ENCODE assay signal across 32 cellular contexts in genomic region chr1:152673016-152673415, GRCh38. TPM values are rescaled to one million over a fixed set of nuclear protein-coding genes. Genes with fewer than 3 reads are reported as not detected.
"Had no signal": no experiment of that assay in that cellular context is flagged by ENCODE, and none has a peak within 500 bp of the region (broad histone marks: within the 10 kb centered on the region; RNA-seq: fewer than 3 reads in every experiment).

No MANE protein-coding gene starts in this region.

- H3K27me3 ChIP-seq: ascending aorta, body of pancreas, cardiac muscle cell, SJCRH30 had no signal

- H3K4me1 ChIP-seq: ascending aorta, body of pancreas, SJCRH30 had no signal

- H3K27ac Mint-ChIP-seq: activated B cell treated with CpG ODN at 0.5 μM for 24 hours; activated CD4-positive, alpha-beta T cell treated with anti-CD3 and anti-CD28 coated beads, Interleukin-2, amount 10 ng/mL, durations not matched to agents 24 days and 14 days; activated CD8-positive, alpha-beta memory T cell treated with anti-CD3 and anti-CD28 coated beads, Interleukin-2, amount 10 ng/mL, durations not matched to agents 7 days and 5 days; activated naive CD4-positive, alpha-beta T cell treated with anti-CD3 and anti-CD28 coated beads, Interleukin-2, amount 50 U/mL, for 72 hours; activated naive CD8-positive, alpha-beta T cell treated with anti-CD3 and anti-CD28 coated beads, Interleukin-2, amount 50 U/mL, for 24 hours; activated T-cell treated with anti-CD3 and anti-CD28 coated beads, Interleukin-2, amount 50 U/mL, for 24 hours; T-helper 17 cell had no signal

- H3K9me3 Mint-ChIP-seq: activated B cell treated with CpG ODN at 0.5 μM for 24 hours; activated CD4-positive, alpha-beta T cell treated with anti-CD3 and anti-CD28 coated beads, Interleukin-2, amount 10 ng/mL, durations not matched to agents 24 days and 14 days; activated naive CD4-positive, alpha-beta T cell treated with anti-CD3 and anti-CD28 coated beads, Interleukin-2, amount 50 U/mL, for 72 hours; activated naive CD8-positive, alpha-beta T cell treated with anti-CD3 and anti-CD28 coated beads, Interleukin-2, amount 50 U/mL, for 24 hours; activated T-cell treated with anti-CD3 and anti-CD28 coated beads, Interleukin-2, amount 50 U/mL, for 24 hours had no signal

- H3K4me3 Mint-ChIP-seq: activated B cell treated with CpG ODN at 0.5 μM for 24 hours; activated CD4-positive, alpha-beta T cell treated with anti-CD3 and anti-CD28 coated beads, Interleukin-2, amount 10 ng/mL, durations not matched to agents 24 days and 14 days; activated CD8-positive, alpha-beta memory T cell treated with anti-CD3 and anti-CD28 coated beads, Interleukin-2, amount 10 ng/mL, durations not matched to agents 7 days and 5 days; activated naive CD8-positive, alpha-beta T cell treated with anti-CD3 and anti-CD28 coated beads, Interleukin-2, amount 50 U/mL, for 24 hours; activated T-cell treated with anti-CD3 and anti-CD28 coated beads, Interleukin-2, amount 50 U/mL, for 24 hours; T-helper 17 cell had no signal

- ATAC-seq: activated CD8-positive, alpha-beta memory T cell treated with anti-CD3 and anti-CD28 coated beads, Interleukin-2, amount 10 ng/mL, durations not matched to agents 7 days and 5 days; activated naive CD4-positive, alpha-beta T cell treated with anti-CD3 and anti-CD28 coated beads, Interleukin-2, amount 50 U/mL, for 72 hours; activated naive CD8-positive, alpha-beta T cell treated with anti-CD3 and anti-CD28 coated beads, Interleukin-2, amount 50 U/mL, for 24 hours; body of pancreas; Panc1; T-helper 17 cell had no signal

- H3K9me2 ChIP-seq: SK-N-SH had no signal

- H3K27ac ChIP-seq: ascending aorta, body of pancreas, cardiac muscle cell, RWPE1, SJCRH30 had no signal

- H3K36me3 ChIP-seq: ascending aorta, cardiac muscle cell, SJCRH30 had no signal

- H3K4me3 ChIP-seq: ascending aorta, body of pancreas, cardiac muscle cell, SJCRH30 had no signal

- H3K36me3 Mint-ChIP-seq: activated CD8-positive, alpha-beta memory T cell treated with anti-CD3 and anti-CD28 coated beads, Interleukin-2, amount 10 ng/mL, durations not matched to agents 7 days and 5 days; activated naive CD4-positive, alpha-beta T cell treated with anti-CD3 and anti-CD28 coated beads, Interleukin-2, amount 50 U/mL, for 72 hours had no signal

- H3K4me2 ChIP-seq: SK-N-SH had no signal

- H3K4me1 Mint-ChIP-seq: activated B cell treated with CpG ODN at 0.5 μM for 24 hours; activated CD4-positive, alpha-beta T cell treated with anti-CD3 and anti-CD28 coated beads, Interleukin-2, amount 10 ng/mL, durations not matched to agents 24 days and 14 days; activated CD8-positive, alpha-beta memory T cell treated with anti-CD3 and anti-CD28 coated beads, Interleukin-2, amount 10 ng/mL, durations not matched to agents 7 days and 5 days; activated naive CD8-positive, alpha-beta T cell treated with anti-CD3 and anti-CD28 coated beads, Interleukin-2, amount 50 U/mL, for 24 hours; T-helper 17 cell had no signal

- DNase-seq: activated B cell treated with CpG ODN at 0.5 μM for 24 hours; activated CD4-positive, alpha-beta T cell treated with anti-CD3 and anti-CD28 coated beads for 1 hour; activated CD4-positive, alpha-beta T cell treated with anti-CD3 and anti-CD28 coated beads, Interleukin-2, amount 10 ng/mL, durations not matched to agents 24 days and 14 days; activated CD4-positive, alpha-beta T cell treated with anti-CD3 and anti-CD28 coated beads, Interleukin-2, amount 50 U/mL, for 48 hours; activated CD8-positive, alpha-beta memory T cell treated with anti-CD3 and anti-CD28 coated beads, Interleukin-2, amount 10 ng/mL, durations not matched to agents 7 days and 5 days; activated effector memory CD4-positive, alpha-beta T cell treated with anti-CD3 and anti-CD28 coated beads, Interleukin-2, amount 50 U/mL, for 16 hours; activated naive CD4-positive, alpha-beta T cell treated with Interleukin-2 at 50 U/mL for 16 hours; activated naive CD8-positive, alpha-beta T cell treated with anti-CD3 and anti-CD28 coated beads, Interleukin-2, amount 50 U/mL, for 24 hours; activated T-cell treated with anti-CD3 and anti-CD28 coated beads, Interleukin-2, amount 50 U/mL, for 24 hours; amniotic stem cell; body of pancreas; Kasumi-1; KBM-7; NCI-H1092; NCI-H1417; NCI-H1930; NCI-H2171; NCI-H226; NCI-H510A; NCI-H526 treated with DMSO at 0.1 percent for 48 hours; NCI-H82; Right ventricle myocardium superior; SJCRH30; SK-N-SH; T-helper 17 cell; T-helper 9 cell had no signal

RNA-seq across cellular contexts. Expression of gene LCE2C, which starts 2.1 kb away (rescaled TPM):
- total RNA-seq: activated B cell treated with CpG ODN at 0.5 μM for 24 hours; activated CD4-positive, alpha-beta T cell treated with anti-CD3 and anti-CD28 coated beads, Interleukin-2, amount 10 ng/mL, durations not matched to agents 24 days and 14 days; activated CD8-positive, alpha-beta memory T cell treated with anti-CD3 and anti-CD28 coated beads, Interleukin-2, amount 10 ng/mL, durations not matched to agents 7 days and 5 days; activated naive CD4-positive, alpha-beta T cell treated with anti-CD3 and anti-CD28 coated beads, Interleukin-2, amount 50 U/mL, for 72 hours; ascending aorta; body of pancreas; cardiac muscle cell; OCI-LY7; Right ventricle myocardium superior; SJCRH30; T-helper 17 cell had no signal
- polyA plus RNA-seq: cardiac muscle cell, SK-N-SH had no signal

RNA-seq across cellular contexts. Expression of gene LCE2D, which starts 9.8 kb away (rescaled TPM):
- total RNA-seq: activated B cell treated with CpG ODN at 0.5 μM for 24 hours; activated CD4-positive, alpha-beta T cell treated with anti-CD3 and anti-CD28 coated beads, Interleukin-2, amount 10 ng/mL, durations not matched to agents 24 days and 14 days; activated CD8-positive, alpha-beta memory T cell treated with anti-CD3 and anti-CD28 coated beads, Interleukin-2, amount 10 ng/mL, durations not matched to agents 7 days and 5 days; activated naive CD4-positive, alpha-beta T cell treated with anti-CD3 and anti-CD28 coated beads, Interleukin-2, amount 50 U/mL, for 72 hours; ascending aorta; body of pancreas; cardiac muscle cell; OCI-LY7; Right ventricle myocardium superior; SJCRH30; T-helper 17 cell had no signal
- polyA plus RNA-seq: cardiac muscle cell, SK-N-SH had no signal

RNA-seq across cellular contexts. Expression of gene LCE2B, which starts 12.9 kb away (rescaled TPM):
- total RNA-seq: activated B cell treated with CpG ODN at 0.5 μM for 24 hours; activated CD4-positive, alpha-beta T cell treated with anti-CD3 and anti-CD28 coated beads, Interleukin-2, amount 10 ng/mL, durations not matched to agents 24 days and 14 days; activated CD8-positive, alpha-beta memory T cell treated with anti-CD3 and anti-CD28 coated beads, Interleukin-2, amount 10 ng/mL, durations not matched to agents 7 days and 5 days; activated naive CD4-positive, alpha-beta T cell treated with anti-CD3 and anti-CD28 coated beads, Interleukin-2, amount 50 U/mL, for 72 hours; ascending aorta; body of pancreas; cardiac muscle cell; OCI-LY7; Right ventricle myocardium superior; SJCRH30; T-helper 17 cell had no signal
- polyA plus RNA-seq: cardiac muscle cell, SK-N-SH had no signal

RNA-seq across cellular contexts. Expression of gene LCE2A, which starts 25.1 kb away (rescaled TPM):
- total RNA-seq: activated B cell treated with CpG ODN at 0.5 μM for 24 hours; activated CD4-positive, alpha-beta T cell treated with anti-CD3 and anti-CD28 coated beads, Interleukin-2, amount 10 ng/mL, durations not matched to agents 24 days and 14 days; activated CD8-positive, alpha-beta memory T cell treated with anti-CD3 and anti-CD28 coated beads, Interleukin-2, amount 10 ng/mL, durations not matched to agents 7 days and 5 days; activated naive CD4-positive, alpha-beta T cell treated with anti-CD3 and anti-CD28 coated beads, Interleukin-2, amount 50 U/mL, for 72 hours; ascending aorta; body of pancreas; cardiac muscle cell; OCI-LY7; Right ventricle myocardium superior; SJCRH30; T-helper 17 cell had no signal
- polyA plus RNA-seq: cardiac muscle cell, SK-N-SH had no signal

RNA-seq across cellular contexts. Expression of gene LCE4A, which starts 34.9 kb away (rescaled TPM):
- total RNA-seq: activated B cell treated with CpG ODN at 0.5 μM for 24 hours; activated CD4-positive, alpha-beta T cell treated with anti-CD3 and anti-CD28 coated beads, Interleukin-2, amount 10 ng/mL, durations not matched to agents 24 days and 14 days; activated CD8-positive, alpha-beta memory T cell treated with anti-CD3 and anti-CD28 coated beads, Interleukin-2, amount 10 ng/mL, durations not matched to agents 7 days and 5 days; activated naive CD4-positive, alpha-beta T cell treated with anti-CD3 and anti-CD28 coated beads, Interleukin-2, amount 50 U/mL, for 72 hours; ascending aorta; body of pancreas; cardiac muscle cell; OCI-LY7; Right ventricle myocardium superior; SJCRH30; T-helper 17 cell had no signal
- polyA plus RNA-seq: cardiac muscle cell, SK-N-SH had no signal
